25 cellular contexts compared by ENCODE assay signal in genomic region chr10:63275094-63275493, GRCh38.
DNase-seq lines count a peak whose midpoint lies in the region; ATAC-seq and TF ChIP-seq lines count a peak whose summit lies in the region.
"Had no signal": no experiment of that assay in that cellular context is flagged by ENCODE, and none has a peak within 500 bp of the region (broad histone marks: within the 10 kb centered on the region; RNA-seq: fewer than 3 reads in every experiment).

No MANE protein-coding gene starts in this region.

- H3K4me1 ChIP-seq in HEK293 (ENCODE audit: control insufficient read depth, insufficient read depth, low read length): no peaks in the 10 kb centered on the region; the same call in 1 of the 2 replicates
- peaks cover 0 to 13% (median 3%) of the 10 kb centered on the region in 4 donors for H3K4me1 ChIP-seq in right lobe of liver
- H3K4me1 ChIP-seq: Caco-2, testis had no signal

- DNase-seq in activated T-cell treated with anti-CD3 and anti-CD28 coated beads, Interleukin-2, amount 50 U/mL, for 72 hours: no peak
- DNase-seq in activated T-cell treated with anti-CD3 and anti-CD28 coated beads, Interleukin-2, amount 50 U/mL, for 48 hours: no peak
- no peak for DNase-seq in right lobe of liver
- DNase-seq: activated naive CD4-positive, alpha-beta T cell treated with anti-CD3 and anti-CD28 coated beads for 36 hours; body of pancreas; Caco-2; cerebellar nuclear complex; dermis blood vessel endothelial cell; DMS79; foreskin melanocyte; H7; heart left ventricle; midbrain; natural killer cell; NCI-H1417 treated with DMSO at 0.1 percent for 48 hours; NCI-H2029 treated with DMSO at 0.1 percent for 48 hours; NCI-H345; NCI-H748 treated with DMSO at 0.1 percent for 48 hours; stimulated activated naive CD4-positive, alpha-beta T cell treated with Interleukin-2 at 50 U/mL for 16 hours; T-helper 1 cell; testis had no signal

- intact Hi-C loops in right lobe of liver (cut with DNase I): no loop called here

- no peaks in the 10 kb centered on the region for H3K9me3 Mint-ChIP-seq in activated T-cell treated with anti-CD3 and anti-CD28 coated beads, Interleukin-2, amount 50 U/mL, for 72 hours
- no peaks in the 10 kb centered on the region for H3K9me3 Mint-ChIP-seq in stimulated activated memory B cell treated with anti-CD40 and anti-IgM and Interleukin-4, amounts not matched to agents 10 μg/mL and 1 μg/mL and 100 μg/mL, for 72 hours
- H3K9me3 Mint-ChIP-seq: activated naive CD4-positive, alpha-beta T cell treated with anti-CD3 and anti-CD28 coated beads for 36 hours; natural killer cell had no signal

- no peaks in the 10 kb centered on the region for H3K27me3 ChIP-seq in right lobe of liver
- H3K27me3 ChIP-seq: body of pancreas, heart left ventricle, testis had no signal

- H3K4me1 Mint-ChIP-seq in activated T-cell treated with anti-CD3 and anti-CD28 coated beads, Interleukin-2, amount 50 U/mL, for 72 hours (ENCODE audit: low read depth): peaks cover 27% of the 10 kb centered on the region
- H3K4me1 Mint-ChIP-seq in stimulated activated memory B cell treated with anti-CD40 and anti-IgM and Interleukin-4, amounts not matched to agents 10 μg/mL and 1 μg/mL and 100 μg/mL, for 72 hours: peaks cover 27% of the 10 kb centered on the region

- H3K27ac ChIP-seq in HEK293 (ENCODE audit: extremely low read depth, low read depth, low read length): no peak overlapping the region
- H3K27ac ChIP-seq in right lobe of liver: peak overlapping the region in 2 of 3 donors; percentile 48 to 54
- H3K27ac ChIP-seq: body of pancreas, testis had no signal

- no peaks in the 10 kb centered on the region for H3K9me3 ChIP-seq in HEK293 (ENCODE audit: control insufficient read depth, insufficient read depth, low read depth, low read length)
- no peaks in the 10 kb centered on the region for H3K9me3 ChIP-seq in right lobe of liver
- H3K9me3 ChIP-seq: body of pancreas, Caco-2, heart left ventricle, testis had no signal

- H3K27me3 Mint-ChIP-seq in activated T-cell treated with anti-CD3 and anti-CD28 coated beads, Interleukin-2, amount 50 U/mL, for 72 hours (ENCODE audit: low read depth): no peaks in the 10 kb centered on the region
- no peaks in the 10 kb centered on the region for H3K27me3 Mint-ChIP-seq in stimulated activated memory B cell treated with anti-CD40 and anti-IgM and Interleukin-4, amounts not matched to agents 10 μg/mL and 1 μg/mL and 100 μg/mL, for 72 hours

- H3K36me3 ChIP-seq in HEK293 (ENCODE audit: control insufficient read depth in 2 of 2, insufficient read depth in 1 of 2, low read length in 2 of 2) (no peaks in the 10 kb centered on the region; a peak in 1 of 3 replicates), right lobe of liver (no peaks in the 10 kb centered on the region)
- H3K36me3 ChIP-seq: heart left ventricle had no signal

- TF ChIP-seq CTCF in HEK293 (tag by site-specific recombination; IDR thresholded peaks at IDR 0.05): no peak
- TF ChIP-seq CTCF in right lobe of liver (IDR thresholded peaks at IDR 0.05): no peak

- no peak for TF ChIP-seq POLR2A in right lobe of liver (IDR thresholded peaks at IDR 0.05)

- H3K36me3 Mint-ChIP-seq in activated T-cell treated with anti-CD3 and anti-CD28 coated beads, Interleukin-2, amount 50 U/mL, for 72 hours (ENCODE audit: insufficient read depth in 2 of 2): no peaks in the 10 kb centered on the region
- no peaks in the 10 kb centered on the region for H3K36me3 Mint-ChIP-seq in stimulated activated memory B cell treated with anti-CD40 and anti-IgM and Interleukin-4, amounts not matched to agents 10 μg/mL and 1 μg/mL and 100 μg/mL, for 72 hours
- H3K36me3 Mint-ChIP-seq: natural killer cell had no signal

- ATAC-seq in activated T-cell treated with anti-CD3 and anti-CD28 coated beads, Interleukin-2, amount 50 U/mL, for 72 hours (replicated peaks in 1 of 2): no peak
- ATAC-seq in right lobe of liver (peak; percentile 60 to 80 (median 68)), SK-N-SH treated with all-trans-retinoic acid at 6 μM for 48 hours (no peak), HG02884 (IDR thresholded peaks at IDR 0.05; ENCODE audit: unreplicated experiment) (no peak)
- no peak for ATAC-seq in stimulated activated memory B cell treated with anti-CD40 and anti-IgM and Interleukin-4, amounts not matched to agents 10 μg/mL and 1 μg/mL and 100 μg/mL, for 72 hours
- ATAC-seq: body of pancreas, heart left ventricle, natural killer cell had no signal

- peak overlapping the region; percentile 35 for H3K27ac Mint-ChIP-seq in activated T-cell treated with anti-CD3 and anti-CD28 coated beads, Interleukin-2, amount 50 U/mL, for 72 hours
- H3K27ac Mint-ChIP-seq in stimulated activated memory B cell treated with anti-CD40 and anti-IgM and Interleukin-4, amounts not matched to agents 10 μg/mL and 1 μg/mL and 100 μg/mL, for 72 hours: peak overlapping the region; percentile 59
- H3K27ac Mint-ChIP-seq: activated naive CD4-positive, alpha-beta T cell treated with anti-CD3 and anti-CD28 coated beads for 36 hours had no signal

- CTCF ChIA-PET in HEK293 (lab: Yijun Ruan, JAX): interaction anchor here (0.6 kb wide), 1 partner anchor 16 kb away, joined by 3 read pairs; no protein-coding TSS in a partner anchor

- WGBS in right lobe of liver (ENCODE audit: insufficient coverage, low coverage, low lambda C conversion rate, missing lambda C conversion rate): 30% methylated on average over 3 of the region's 3 CpGs

- no peak overlapping the region for H3K4me3 Mint-ChIP-seq in activated T-cell treated with anti-CD3 and anti-CD28 coated beads, Interleukin-2, amount 50 U/mL, for 72 hours
- no peak overlapping the region for H3K4me3 Mint-ChIP-seq in stimulated activated memory B cell treated with anti-CD40 and anti-IgM and Interleukin-4, amounts not matched to agents 10 μg/mL and 1 μg/mL and 100 μg/mL, for 72 hours
- H3K4me3 Mint-ChIP-seq: activated naive CD4-positive, alpha-beta T cell treated with anti-CD3 and anti-CD28 coated beads for 36 hours; natural killer cell had no signal

- POLR2A ChIA-PET in HEK293 (lab: Yijun Ruan, JAX): no interaction called here

- H3K4me3 ChIP-seq in HEK293 (ENCODE audit: low read depth, low read length): no peak overlapping the region
- H3K4me3 ChIP-seq in right lobe of liver: no peak overlapping the region
- H3K4me3 ChIP-seq: body of pancreas, heart left ventricle, testis had no signal

TF ChIP-seq in HEK293, 187 proteins besides CTCF, POLR2A, EP300 and RAD21:
- TF ChIP-seq ZNF423 (tag by site-specific recombination; IDR thresholded peaks at IDR 0.05) (no peak), PRDM6 (tag by site-specific recombination; IDR thresholded peaks at IDR 0.05) (peak; percentile 72; the same call in 1 of the 2 replicates)

TF ChIP-seq in SK-N-SH treated with all-trans-retinoic acid at 6 μM for 48 hours, 23 proteins besides CTCF, POLR2A, EP300 and RAD21:
- no peak for TF ChIP-seq RARB (CRISPR knock-in tag; IDR thresholded peaks at IDR 0.05)
- TF ChIP-seq ZC3H10 (CRISPR knock-in tag; IDR thresholded peaks at IDR 0.05): no peak
- TF ChIP-seq ZNF70 (CRISPR knock-in tag; IDR thresholded peaks at IDR 0.05): no peak
- TF ChIP-seq, protein P1, sequence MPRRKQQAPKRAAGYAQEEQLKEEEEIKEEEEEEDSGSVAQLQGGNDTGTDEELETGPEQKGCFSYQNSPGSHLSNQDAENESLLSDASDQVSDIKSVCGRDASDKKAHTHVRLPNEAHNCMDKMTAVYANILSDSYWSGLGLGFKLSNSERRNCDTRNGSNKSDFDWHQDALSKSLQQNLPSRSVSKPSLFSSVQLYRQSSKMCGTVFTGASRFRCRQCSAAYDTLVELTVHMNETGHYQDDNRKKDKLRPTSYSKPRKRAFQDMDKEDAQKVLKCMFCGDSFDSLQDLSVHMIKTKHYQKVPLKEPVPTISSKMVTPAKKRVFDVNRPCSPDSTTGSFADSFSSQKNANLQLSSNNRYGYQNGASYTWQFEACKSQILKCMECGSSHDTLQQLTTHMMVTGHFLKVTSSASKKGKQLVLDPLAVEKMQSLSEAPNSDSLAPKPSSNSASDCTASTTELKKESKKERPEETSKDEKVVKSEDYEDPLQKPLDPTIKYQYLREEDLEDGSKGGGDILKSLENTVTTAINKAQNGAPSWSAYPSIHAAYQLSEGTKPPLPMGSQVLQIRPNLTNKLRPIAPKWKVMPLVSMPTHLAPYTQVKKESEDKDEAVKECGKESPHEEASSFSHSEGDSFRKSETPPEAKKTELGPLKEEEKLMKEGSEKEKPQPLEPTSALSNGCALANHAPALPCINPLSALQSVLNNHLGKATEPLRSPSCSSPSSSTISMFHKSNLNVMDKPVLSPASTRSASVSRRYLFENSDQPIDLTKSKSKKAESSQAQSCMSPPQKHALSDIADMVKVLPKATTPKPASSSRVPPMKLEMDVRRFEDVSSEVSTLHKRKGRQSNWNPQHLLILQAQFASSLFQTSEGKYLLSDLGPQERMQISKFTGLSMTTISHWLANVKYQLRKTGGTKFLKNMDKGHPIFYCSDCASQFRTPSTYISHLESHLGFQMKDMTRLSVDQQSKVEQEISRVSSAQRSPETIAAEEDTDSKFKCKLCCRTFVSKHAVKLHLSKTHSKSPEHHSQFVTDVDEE (CRISPR knock-in tag; IDR thresholded peaks at IDR 0.05): no peak
- no peak for TF ChIP-seq TOX (CRISPR knock-in tag; IDR thresholded peaks at IDR 0.05; ENCODE audit: borderline replicate concordance)

Comparison
In these comparisons a context has a peak if more than half of its experiments do, and no peak if none do; other contexts are left out.
1. ATAC-seq: peak in right lobe of liver (4 of 4); none in activated T-cell treated with anti-CD3 and anti-CD28 coated beads, Interleukin-2, amount 50 U/mL, for 72 hours (0 of 2), stimulated activated memory B cell treated with anti-CD40 and anti-IgM and Interleukin-4, amounts not matched to agents 10 μg/mL and 1 μg/mL and 100 μg/mL, for 72 hours (single experiment), SK-N-SH treated with all-trans-retinoic acid at 6 μM for 48 hours (single experiment) and HG02884 (single experiment).